Comparison of ENCODE assay signal across 7 cellular contexts in genomic region chr6:27213091-27213517, GRCh38. TPM values are rescaled to one million over a fixed set of nuclear protein-coding genes. Genes with fewer than 3 reads are reported as not detected.
DNase-seq lines count a peak whose midpoint lies in the region; ATAC-seq and TF ChIP-seq lines count a peak whose summit lies in the region.
"Not testable (repeated sequence)": the region's sequence is repeated elsewhere in the genome, so short reads cannot be mapped to it uniquely, and the experiment has no call there.

No MANE protein-coding gene starts in this region.

- peak overlapping the region; percentile 94 for H3K4me3 Mint-ChIP-seq in GM23338
- not testable (repeated sequence) for H3K4me3 Mint-ChIP-seq in activated CD8-positive, alpha-beta T cell treated with anti-CD3 and anti-CD28 coated beads for 36 hours
- peak overlapping the region; percentile 91 for H3K4me3 Mint-ChIP-seq in endodermal cell
- H3K4me3 Mint-ChIP-seq in nephron progenitor cell: peak overlapping the region; percentile 93

- POLR2A ChIA-PET in A673 (lab: Charles Lee; ENCODE audit: low non-redundant PET); activated CD8-positive, alpha-beta T cell treated with anti-CD3 and anti-CD28 coated beads for 36 hours (lab: Charles Lee): not testable (repeated sequence)

- not testable (repeated sequence) for H3K9ac ChIP-seq in HUES48 (ENCODE audit: low read depth, low read length); endodermal cell (ENCODE audit: extremely low read depth, low read length, poor library complexity, severe bottlenecking)

- TF ChIP-seq CTCF in A673 (conservative IDR thresholded peaks at IDR 0.05; ENCODE audit: low read depth, low read length) (peak; percentile 27; the same call in 1 of the 2 replicates), GM23338 (conservative IDR thresholded peaks at IDR 0.05; ENCODE audit: low read depth in 2 of 2) (peak; percentile 45 to 56), endodermal cell (conservative IDR thresholded peaks at IDR 0.05) (peak; percentile 42)
- TF ChIP-seq CTCF in activated CD8-positive, alpha-beta T cell treated with anti-CD3 and anti-CD28 coated beads for 36 hours (IDR thresholded peaks at IDR 0.05); nephron progenitor cell (IDR thresholded peaks at IDR 0.05): not testable (repeated sequence)

- not testable (repeated sequence) for ATAC-seq in GM23338; activated CD8-positive, alpha-beta T cell treated with anti-CD3 and anti-CD28 coated beads for 36 hours

- not testable (repeated sequence) for H3K27ac ChIP-seq in A673 (ENCODE audit: low read depth, low read length, poor library complexity, severe bottlenecking); GM23338 (ENCODE audit: low read depth); HUES48 (ENCODE audit: low read depth, low read length); endodermal cell (ENCODE audit: low read depth, low read length)

- H3K9me2 ChIP-seq in GM23338 (ENCODE audit: insufficient read depth): not testable (repeated sequence)

- H3K9me3 Mint-ChIP-seq in GM23338; activated CD8-positive, alpha-beta T cell treated with anti-CD3 and anti-CD28 coated beads for 36 hours; endodermal cell: not testable (repeated sequence)
- H3K9me3 Mint-ChIP-seq in nephron progenitor cell: peaks cover 13% of the 10 kb centered on the region

- H3K9me3 ChIP-seq in A673 (ENCODE audit: low read depth, low read length, poor library complexity, severe bottlenecking); HUES48 (ENCODE audit: control insufficient read depth, insufficient read depth, low read length); endodermal cell (ENCODE audit: control insufficient read depth, low read length): not testable (repeated sequence)

- CTCF ChIA-PET in A673 (lab: Charles Lee): interaction anchor here (0.6 kb wide), 1 partner anchor 557 kb away, joined by 4 read pairs; no protein-coding TSS in a partner anchor
- CTCF ChIA-PET in activated CD8-positive, alpha-beta T cell treated with anti-CD3 and anti-CD28 coated beads for 36 hours (lab: Charles Lee): not testable (repeated sequence)

- H3K4me3 ChIP-seq in A673 (ENCODE audit: low read depth, low read length, poor library complexity, severe bottlenecking); GM23338; endodermal cell (ENCODE audit: low read length): not testable (repeated sequence)
- peak overlapping the region; percentile 85 for H3K4me3 ChIP-seq in HUES48 (ENCODE audit: low read depth, low read length)

- H3K4me1 Mint-ChIP-seq in GM23338; activated CD8-positive, alpha-beta T cell treated with anti-CD3 and anti-CD28 coated beads for 36 hours (ENCODE audit: low read depth); endodermal cell; nephron progenitor cell: not testable (repeated sequence)

- not testable (repeated sequence) for H3K27ac Mint-ChIP-seq in GM23338; activated CD8-positive, alpha-beta T cell treated with anti-CD3 and anti-CD28 coated beads for 36 hours; endodermal cell; nephron progenitor cell

- not testable (repeated sequence) for H2AFZ ChIP-seq in GM23338

- H3K79me2 ChIP-seq in GM23338 (replicated peaks; ENCODE audit: insufficient read depth): not testable (repeated sequence)

- H3K36me3 ChIP-seq in A673 (ENCODE audit: insufficient read depth, low read length, poor library complexity, severe bottlenecking); GM23338 (ENCODE audit: insufficient read depth); HUES48 (ENCODE audit: control insufficient read depth, insufficient read depth, low read length); endodermal cell (ENCODE audit: control insufficient read depth, insufficient read depth, low read length): not testable (repeated sequence)

- H3K27me3 ChIP-seq in A673 (replicated peaks; ENCODE audit: insufficient read depth, low read depth, low read length, poor library complexity); GM23338 (ENCODE audit: insufficient read depth); HUES48 (ENCODE audit: control insufficient read depth, insufficient read depth, low read length); endodermal cell (ENCODE audit: control insufficient read depth, insufficient read depth, low read length, poor library complexity, severe bottlenecking): not testable (repeated sequence)

- H3K27me3 Mint-ChIP-seq in GM23338 (ENCODE audit: insufficient read depth, low read depth, poor library complexity) (peaks cover 23% of the 10 kb centered on the region), nephron progenitor cell (ENCODE audit: low read depth, poor library complexity) (peaks cover 22% of the 10 kb centered on the region)
- peaks cover 35% of the 10 kb centered on the region for H3K27me3 Mint-ChIP-seq in activated CD8-positive, alpha-beta T cell treated with anti-CD3 and anti-CD28 coated beads for 36 hours
- not testable (repeated sequence) for H3K27me3 Mint-ChIP-seq in endodermal cell (ENCODE audit: insufficient read depth)

- 91 to 95% methylated on average over 10 to 13 of the region's 15 CpGs for WGBS in endodermal cell (ENCODE audit: insufficient coverage in 1 of 2, insufficient read length in 1 of 2), 2 experiments

- not testable (repeated sequence) for H3F3A ChIP-seq in GM23338 (replicated peaks; ENCODE audit: low read depth)

- H3K4me1 ChIP-seq in A673 (ENCODE audit: insufficient read depth, low read length, poor library complexity, severe bottlenecking); GM23338 (ENCODE audit: insufficient read depth); HUES48 (ENCODE audit: control insufficient read depth, insufficient read depth, low read length); endodermal cell (ENCODE audit: control insufficient read depth, insufficient read depth, low read length): not testable (repeated sequence)

- intact Hi-C loops in A673 (cut with micrococcal nuclease; ENCODE audit: unreplicated experiment); activated CD8-positive, alpha-beta T cell treated with anti-CD3 and anti-CD28 coated beads for 36 hours (cut with micrococcal nuclease): not testable (repeated sequence)

- H3K36me3 Mint-ChIP-seq in GM23338 (ENCODE audit: low read depth); activated CD8-positive, alpha-beta T cell treated with anti-CD3 and anti-CD28 coated beads for 36 hours (ENCODE audit: low read depth); endodermal cell (ENCODE audit: low read depth); nephron progenitor cell (ENCODE audit: low read depth): not testable (repeated sequence)

- H3K4me2 ChIP-seq in GM23338: not testable (repeated sequence)

- DNase-seq in A673 (ENCODE audit: low spot score): peak; percentile 48
- DNase-seq in GM23338 (ENCODE audit: low spot score): peak; percentile 61
- peak; percentile 35 for DNase-seq in RPMI7951 (ENCODE audit: low read depth)
- peak; percentile 37 for DNase-seq in activated CD8-positive, alpha-beta T cell treated with anti-CD3 and anti-CD28 coated beads for 36 hours
- not testable (repeated sequence) for DNase-seq in endodermal cell, nephron progenitor cell

- not testable (repeated sequence) for H4K20me1 ChIP-seq in GM23338 (replicated peaks; ENCODE audit: insufficient read depth)

- BruUV-seq in A673 (replicated peaks; lab: Mats Ljungman, UMichigan): not testable (repeated sequence)

RNA-seq across cellular contexts. Expression of gene PRSS16, which starts 34.4 kb away (rescaled TPM):
- 0.64 and 0.85 TPM in 2 replicates for total RNA-seq in A673 (2021)
- total RNA-seq in GM23338 (2014; rRNA removed; shearing (Covaris generic)): 11.8 and 13.8 TPM in 2 replicates
- polyA plus RNA-seq in GM23338 (2016; fragmentation: Nextera tagmentation; extraction: Ambion mirVana): 8.7 and 13.8 TPM in 2 replicates
- 0.36 TPM in 1 of 2 replicates, not detected in the other for total RNA-seq in RPMI7951 (2014; rRNA removed; shearing (Covaris generic))
- total RNA-seq in activated CD8-positive, alpha-beta T cell treated with anti-CD3 and anti-CD28 coated beads for 36 hours: 1 to 10 TPM in 1 of 2 experiments, under 1 TPM in 1; 0.65 to 1.9 TPM
- total RNA-seq in endodermal cell: 10 to 100 TPM; 12.5 to 14.1 TPM
- polyA plus RNA-seq in endodermal cell (2013, experiment 1 of 2): 3.9 TPM
- polyA plus RNA-seq in endodermal cell (2013, experiment 2 of 2): 3.4 TPM
